10 cellular contexts compared by ENCODE assay signal in the genomic region with DNA sequence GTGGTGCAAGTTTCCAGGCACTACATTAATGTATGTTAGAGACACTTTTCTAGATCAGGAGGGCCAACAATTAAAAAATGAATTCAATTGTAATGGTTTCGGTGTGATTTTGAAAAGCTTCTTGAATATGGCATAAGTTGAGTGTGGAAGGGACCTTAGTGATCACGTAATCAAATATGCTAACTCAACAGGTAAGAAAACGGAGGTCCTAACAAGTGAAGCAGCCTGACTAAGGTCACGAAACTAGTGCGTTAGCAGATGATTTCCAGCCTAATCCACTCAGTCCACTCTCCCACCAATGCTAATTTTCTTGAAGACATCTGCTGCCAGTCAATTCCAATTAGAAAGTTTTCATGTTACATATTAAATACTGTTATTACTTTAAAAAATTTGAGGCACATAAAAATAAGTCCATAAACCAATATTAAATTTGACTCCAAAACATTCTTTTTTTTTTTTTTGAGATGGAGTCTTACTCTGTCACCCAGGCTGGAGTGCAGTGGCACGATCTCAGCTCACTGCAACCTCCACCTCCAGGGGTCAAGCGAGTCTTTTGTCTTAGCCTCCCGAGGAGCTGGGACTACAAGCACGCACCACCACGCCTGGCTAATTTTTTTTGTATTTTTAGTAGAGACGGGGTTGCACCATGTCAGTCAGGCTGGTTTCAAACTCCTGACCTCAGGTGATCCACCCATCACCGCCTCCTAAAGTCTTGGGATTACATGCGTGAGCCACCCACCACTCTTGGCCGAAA. TPM values are rescaled to one million over a fixed set of nuclear protein-coding genes. Genes with fewer than 3 reads are reported as not detected.
DNase-seq lines count a peak whose midpoint lies in the region; ATAC-seq and TF ChIP-seq lines count a peak whose summit lies in the region.
"Had no signal": no experiment of that assay in that cellular context is flagged by ENCODE, and none has a peak within 500 bp of the region (broad histone marks: within the 10 kb centered on the region; RNA-seq: fewer than 3 reads in every experiment).

No MANE protein-coding gene starts in this region.

- intact Hi-C loops in left lung (cut with DNase I): no loop called here

- H3K27me3 Mint-ChIP-seq in activated CD4-positive, alpha-beta memory T cell treated with anti-CD3 and anti-CD28 coated beads, Interleukin-2, amount 10 ng/mL, durations not matched to agents 7 days and 5 days: no peaks in the 10 kb centered on the region
- no peaks in the 10 kb centered on the region for H3K27me3 Mint-ChIP-seq in type B pancreatic cell

- CTCF ChIA-PET in activated CD4-positive, alpha-beta memory T cell treated with anti-CD3 and anti-CD28 coated beads, Interleukin-2, amount 10 ng/mL, durations not matched to agents 7 days and 5 days (lab: Charles Lee): interaction anchor here (0.9 kb wide), 1 partner anchor 388 kb away, joined by 4 read pairs; no protein-coding TSS in a partner anchor

- no peaks in the 10 kb centered on the region for H3K9me3 Mint-ChIP-seq in activated CD4-positive, alpha-beta memory T cell treated with anti-CD3 and anti-CD28 coated beads, Interleukin-2, amount 10 ng/mL, durations not matched to agents 7 days and 5 days
- H3K9me3 Mint-ChIP-seq in type B pancreatic cell: peaks cover 6% of the 10 kb centered on the region

- POLR2A ChIA-PET in activated CD4-positive, alpha-beta memory T cell treated with anti-CD3 and anti-CD28 coated beads, Interleukin-2, amount 10 ng/mL, durations not matched to agents 7 days and 5 days (lab: Charles Lee): no interaction called here

- peak overlapping the region; percentile 46 for H3K27ac ChIP-seq in cardiac muscle cell
- H3K27ac ChIP-seq in right atrium auricular region: no peak overlapping the region
- H3K27ac ChIP-seq in left lung: no peak overlapping the region

- no peak for DNase-seq in cardiac muscle cell (ENCODE audit: low read depth in 1 of 2, low spot score in 1 of 2)
- no peak for DNase-seq in right atrium auricular region (ENCODE audit: low spot score)
- DNase-seq in activated CD4-positive, alpha-beta memory T cell treated with anti-CD3 and anti-CD28 coated beads, Interleukin-2, amount 10 ng/mL, durations not matched to agents 7 days and 5 days: no peak
- DNase-seq in left lung: no peak
- DNase-seq in type B pancreatic cell (ENCODE audit: extremely low spot score, unreplicated experiment): no peak
- DNase-seq in stimulated activated CD8-positive, alpha-beta memory T cell treated with anti-CD3 and anti-CD28 coated beads, Interleukin-4, amount 100 ng/mL, for 48 hours: no peak
- no peak for DNase-seq in GM19240 (ENCODE audit: insufficient read length, low spot score)
- DNase-seq in NCI-H2107 treated with DMSO at 0.1 percent for 48 hours (lab: John Stamatoyannopoulos, UW; ENCODE audit: unreplicated experiment): no peak
- DNase-seq: NCI-H2171, T-helper 9 cell had no signal

- H3K9me3 ChIP-seq in cardiac muscle cell (ENCODE audit: low read depth) (no peaks in the 10 kb centered on the region), right atrium auricular region (no peaks in the 10 kb centered on the region), left lung (no peaks in the 10 kb centered on the region)

- no peak for TF ChIP-seq CTCF in cardiac muscle cell (IDR thresholded peaks at IDR 0.05; ENCODE audit: low read depth, low read length)
- no peak for TF ChIP-seq CTCF in right atrium auricular region (IDR thresholded peaks at IDR 0.05)
- TF ChIP-seq CTCF in left lung (IDR thresholded peaks at IDR 0.05): no peak
- TF ChIP-seq CTCF in type B pancreatic cell (conservative IDR thresholded peaks at IDR 0.05): no peak

- H3K27me3 ChIP-seq in cardiac muscle cell (no peaks in the 10 kb centered on the region), right atrium auricular region (no peaks in the 10 kb centered on the region), left lung (no peaks in the 10 kb centered on the region)

- H3K36me3 Mint-ChIP-seq in activated CD4-positive, alpha-beta memory T cell treated with anti-CD3 and anti-CD28 coated beads, Interleukin-2, amount 10 ng/mL, durations not matched to agents 7 days and 5 days (ENCODE audit: low read depth): peaks cover 23% of the 10 kb centered on the region
- peaks cover 14% of the 10 kb centered on the region for H3K36me3 Mint-ChIP-seq in type B pancreatic cell

- peak overlapping the region; percentile 30 for H3K4me3 Mint-ChIP-seq in activated CD4-positive, alpha-beta memory T cell treated with anti-CD3 and anti-CD28 coated beads, Interleukin-2, amount 10 ng/mL, durations not matched to agents 7 days and 5 days
- H3K4me3 Mint-ChIP-seq in type B pancreatic cell: peak overlapping the region; percentile 77

- H3K4me1 Mint-ChIP-seq in activated CD4-positive, alpha-beta memory T cell treated with anti-CD3 and anti-CD28 coated beads, Interleukin-2, amount 10 ng/mL, durations not matched to agents 7 days and 5 days: peaks cover 37% of the 10 kb centered on the region
- peaks cover 22% of the 10 kb centered on the region for H3K4me1 Mint-ChIP-seq in type B pancreatic cell (ENCODE audit: unreplicated experiment)

- H3K4me1 ChIP-seq in cardiac muscle cell (ENCODE audit: low read depth) (peaks cover 11% of the 10 kb centered on the region), right atrium auricular region (peaks cover 0 to 40% of the 10 kb centered on the region in 2 donors), left lung (peaks cover 5 to 36% of the 10 kb centered on the region in 2 donors)

- H3K4me3 ChIP-seq in cardiac muscle cell (peak overlapping the region; percentile 83), right atrium auricular region (peak overlapping the region in 1 of 2 donors; percentile 2), left lung (peak overlapping the region; percentile 92 to 99)

- H3K36me3 ChIP-seq in cardiac muscle cell (no peaks in the 10 kb centered on the region), right atrium auricular region (no peaks in the 10 kb centered on the region), left lung (peaks cover 0 to 11% of the 10 kb centered on the region in 2 donors)

- no peak for ATAC-seq in left lung

- H3K27ac Mint-ChIP-seq in activated CD4-positive, alpha-beta memory T cell treated with anti-CD3 and anti-CD28 coated beads, Interleukin-2, amount 10 ng/mL, durations not matched to agents 7 days and 5 days: no peak overlapping the region
- peak overlapping the region; percentile 44 for H3K27ac Mint-ChIP-seq in type B pancreatic cell

RNA-seq across cellular contexts. Expression of a gene that starts 2.3 kb away (rescaled TPM):
- 13.6 and 24.6 TPM in 2 replicates for total RNA-seq in cardiac muscle cell
- polyA plus RNA-seq in cardiac muscle cell: 6.6 and 8.5 TPM in 2 replicates
- 1 to 10 TPM; 7.5 to 7.9 TPM for total RNA-seq in right atrium auricular region
- 10 to 100 TPM; 28.7 to 29.5 TPM for total RNA-seq in activated CD4-positive, alpha-beta memory T cell treated with anti-CD3 and anti-CD28 coated beads, Interleukin-2, amount 10 ng/mL, durations not matched to agents 7 days and 5 days
- 10 to 100 TPM; 16.7 to 20.2 TPM for total RNA-seq in left lung
- 16.3 and 20.4 TPM in 2 replicates for total RNA-seq in type B pancreatic cell (ENCODE audit: low replicate concordance)
